ENCODE assay signal across 22 cellular contexts in genomic region chrX:148885203-148885602, GRCh38.
A peak's percentile ranks its signal among the peaks of the same experiment; 100 is the strongest.
DNase-seq lines count a peak whose midpoint lies in the region; ATAC-seq, FAIRE-seq and TF ChIP-seq lines count a peak whose summit lies in the region.
"Had no signal": no experiment of that assay in that cellular context is flagged by ENCODE, and none has a peak within 500 bp of the region (broad histone marks: within the 10 kb centered on the region; RNA-seq: fewer than 3 reads in every experiment).

No MANE protein-coding gene starts in this region.

- H3K36me3 ChIP-seq in GM23338 (ENCODE audit: insufficient read depth): no peaks in the 10 kb centered on the region
- no peaks in the 10 kb centered on the region for H3K36me3 ChIP-seq in WERI-Rb-1
- no peaks in the 10 kb centered on the region for H3K36me3 ChIP-seq in suprapubic skin
- H3K36me3 ChIP-seq: SJCRH30 had no signal

- no peaks in the 10 kb centered on the region; the same call in 2 of the 3 replicates for H3K4me1 Mint-ChIP-seq in GM23338
- H3K4me1 Mint-ChIP-seq: B cell, CD14-positive monocyte had no signal

- no peaks in the 10 kb centered on the region for H3F3A ChIP-seq in GM23338 (replicated peaks; ENCODE audit: low read depth)

- H3K4me3 ChIP-seq in GM12865 (ENCODE audit: low read depth, low read length) (no peak overlapping the region), GM23338 (no peak overlapping the region), WERI-Rb-1 (ENCODE audit: low read depth, low read length) (no peak overlapping the region), suprapubic skin (no peak overlapping the region)
- H3K4me3 ChIP-seq: A549, SJCRH30 had no signal

- H3K4me2 ChIP-seq in GM23338: no peak overlapping the region
- H3K4me2 ChIP-seq: A549 had no signal

- H3K9me2 ChIP-seq in GM23338 (ENCODE audit: insufficient read depth): no peaks in the 10 kb centered on the region

- ATAC-seq in GM23338: no peak; the same call in 2 of the 3 replicates
- ATAC-seq: A549, Panc1 had no signal

- no peaks in the 10 kb centered on the region for H4K20me1 ChIP-seq in GM23338 (replicated peaks; ENCODE audit: insufficient read depth)

- 67% methylated on average over 3 of the region's 3 CpGs for WGBS in suprapubic skin

- no peak overlapping the region for H2AFZ ChIP-seq in GM23338

- H3K27me3 Mint-ChIP-seq in GM23338 (ENCODE audit: insufficient read depth, low read depth, poor library complexity): peaks cover 2% of the 10 kb centered on the region
- H3K27me3 Mint-ChIP-seq: B cell had no signal

- no peaks in the 10 kb centered on the region for H3K9me3 ChIP-seq in WERI-Rb-1 (ENCODE audit: severe bottlenecking)
- H3K9me3 ChIP-seq in suprapubic skin: no peaks in the 10 kb centered on the region
- H3K9me3 ChIP-seq: A549, SJCRH30 had no signal

- TF ChIP-seq CTCF in GM12865 (IDR thresholded peaks at IDR 0.05; ENCODE audit: insufficient read depth, low read depth, low read length, missing control alignments) (peak; percentile 8), GM23338 (conservative IDR thresholded peaks at IDR 0.05; ENCODE audit: low read depth in 2 of 2) (peak in 1 of 2 experiments; percentile 39; a peak in 2 of 4 replicates), WERI-Rb-1 (IDR thresholded peaks at IDR 0.05; ENCODE audit: low read depth, low read length) (no peak), suprapubic skin (IDR thresholded peaks at IDR 0.05) (no peak)

- DNase-seq in GM12865 (ENCODE audit: low read depth) (no peak), GM23338 (ENCODE audit: low spot score) (peak; percentile 5), WERI-Rb-1 (peak; percentile 9), left kidney (ENCODE audit: low read depth, low spot score) (peak; percentile 10), HTR-8/SVneo (ENCODE audit: insufficient read length, low spot score) (no peak), suprapubic skin (ENCODE audit: low spot score in 2 of 2) (no peak)
- DNase-seq in activated CD8-positive, alpha-beta memory T cell treated with anti-CD3 and anti-CD28 coated beads, Interleukin-2, amount 50 U/mL, for 4 hours: no peak
- DNase-seq: EL; Karpas-422; MV-4-11; NCI-H1417; NCI-H1694 treated with DMSO at 0.1 percent for 48 hours; NCI-H2081 treated with DMSO at 0.1 percent for 48 hours; NCI-H446 treated with DMSO at 0.1 percent for 48 hours; NCI-H69; NK-92 treated with Interleukin-12 subunit alpha and Interleukin-12 subunit beta, amount 100 ng/mL, for 24 hours; SJCRH30 had no signal

- H3K4me3 Mint-ChIP-seq in GM23338: no peak overlapping the region
- H3K4me3 Mint-ChIP-seq: B cell, CD14-positive monocyte had no signal

- H3K27ac Mint-ChIP-seq in GM23338: no peak overlapping the region
- H3K27ac Mint-ChIP-seq: B cell, CD14-positive monocyte had no signal

- no peaks in the 10 kb centered on the region for H3K79me2 ChIP-seq in GM23338 (replicated peaks; ENCODE audit: insufficient read depth)

- no peaks in the 10 kb centered on the region for H3K4me1 ChIP-seq in GM23338 (ENCODE audit: insufficient read depth)
- no peaks in the 10 kb centered on the region for H3K4me1 ChIP-seq in suprapubic skin
- H3K4me1 ChIP-seq: A549, SJCRH30 had no signal

- H3K9me3 Mint-ChIP-seq in GM23338: no peaks in the 10 kb centered on the region
- H3K9me3 Mint-ChIP-seq: CD14-positive monocyte had no signal

- H3K27me3 ChIP-seq in GM23338 (ENCODE audit: insufficient read depth): no peaks in the 10 kb centered on the region
- peaks cover 16% of the 10 kb centered on the region for H3K27me3 ChIP-seq in WERI-Rb-1 (ENCODE audit: insufficient read depth, low read depth, severe bottlenecking)
- H3K27me3 ChIP-seq in suprapubic skin: no peaks in the 10 kb centered on the region
- H3K27me3 ChIP-seq: SJCRH30 had no signal

- no peak for TF ChIP-seq POLR2A in suprapubic skin (IDR thresholded peaks at IDR 0.05)

- H3K27ac ChIP-seq in GM23338 (ENCODE audit: low read depth): no peak overlapping the region
- H3K27ac ChIP-seq in WERI-Rb-1: no peak overlapping the region
- H3K27ac ChIP-seq in suprapubic skin: no peak overlapping the region
- H3K27ac ChIP-seq: A549, SJCRH30 had no signal

- FAIRE-seq in HTR-8/SVneo (lab: Jason Lieb, UNC): no peak
- FAIRE-seq: A549, GM19239 had no signal

- H3K36me3 Mint-ChIP-seq in GM23338 (ENCODE audit: low read depth): no peaks in the 10 kb centered on the region
- H3K36me3 Mint-ChIP-seq: CD14-positive monocyte had no signal

- TF ChIP-seq EP300 in suprapubic skin (IDR thresholded peaks at IDR 0.05): no peak

TF ChIP-seq in GM23338, 12 proteins besides CTCF, POLR2A, EP300 and RAD21 (continues in another document):
- TF ChIP-seq ZNF114 (CRISPR knock-in tag; IDR thresholded peaks at IDR 0.05): no peak
- no peak for TF ChIP-seq EZH2phosphoT487 (IDR thresholded peaks at IDR 0.05; ENCODE audit: unreplicated experiment)
- TF ChIP-seq EZH2 (IDR thresholded peaks at IDR 0.05; ENCODE audit: low read depth, unreplicated experiment): no peak
- TF ChIP-seq JUNB (IDR thresholded peaks at IDR 0.05; ENCODE audit: unreplicated experiment): no peak
- no peak for TF ChIP-seq STAT1 (IDR thresholded peaks at IDR 0.05; ENCODE audit: unreplicated experiment)
- TF ChIP-seq, protein P1, sequence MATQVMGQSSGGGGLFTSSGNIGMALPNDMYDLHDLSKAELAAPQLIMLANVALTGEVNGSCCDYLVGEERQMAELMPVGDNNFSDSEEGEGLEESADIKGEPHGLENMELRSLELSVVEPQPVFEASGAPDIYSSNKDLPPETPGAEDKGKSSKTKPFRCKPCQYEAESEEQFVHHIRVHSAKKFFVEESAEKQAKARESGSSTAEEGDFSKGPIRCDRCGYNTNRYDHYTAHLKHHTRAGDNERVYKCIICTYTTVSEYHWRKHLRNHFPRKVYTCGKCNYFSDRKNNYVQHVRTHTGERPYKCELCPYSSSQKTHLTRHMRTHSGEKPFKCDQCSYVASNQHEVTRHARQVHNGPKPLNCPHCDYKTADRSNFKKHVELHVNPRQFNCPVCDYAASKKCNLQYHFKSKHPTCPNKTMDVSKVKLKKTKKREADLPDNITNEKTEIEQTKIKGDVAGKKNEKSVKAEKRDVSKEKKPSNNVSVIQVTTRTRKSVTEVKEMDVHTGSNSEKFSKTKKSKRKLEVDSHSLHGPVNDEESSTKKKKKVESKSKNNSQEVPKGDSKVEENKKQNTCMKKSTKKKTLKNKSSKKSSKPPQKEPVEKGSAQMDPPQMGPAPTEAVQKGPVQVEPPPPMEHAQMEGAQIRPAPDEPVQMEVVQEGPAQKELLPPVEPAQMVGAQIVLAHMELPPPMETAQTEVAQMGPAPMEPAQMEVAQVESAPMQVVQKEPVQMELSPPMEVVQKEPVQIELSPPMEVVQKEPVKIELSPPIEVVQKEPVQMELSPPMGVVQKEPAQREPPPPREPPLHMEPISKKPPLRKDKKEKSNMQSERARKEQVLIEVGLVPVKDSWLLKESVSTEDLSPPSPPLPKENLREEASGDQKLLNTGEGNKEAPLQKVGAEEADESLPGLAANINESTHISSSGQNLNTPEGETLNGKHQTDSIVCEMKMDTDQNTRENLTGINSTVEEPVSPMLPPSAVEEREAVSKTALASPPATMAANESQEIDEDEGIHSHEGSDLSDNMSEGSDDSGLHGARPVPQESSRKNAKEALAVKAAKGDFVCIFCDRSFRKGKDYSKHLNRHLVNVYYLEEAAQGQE (IDR thresholded peaks at IDR 0.05; ENCODE audit: unreplicated experiment): no peak
- no peak for TF ChIP-seq CREB1 (CRISPR knock-in tag; IDR thresholded peaks at IDR 0.05; ENCODE audit: low read depth)
- TF ChIP-seq ZNF331 (CRISPR knock-in tag; IDR thresholded peaks at IDR 0.05; ENCODE audit: low read depth): no peak
- TF ChIP-seq POLR2AphosphoS5 (IDR thresholded peaks at IDR 0.05; ENCODE audit: low read depth): no peak

Comparison
In these comparisons a context has a peak if more than half of its experiments do, and no peak if none do; other contexts are left out.
1. DNase-seq: peak in GM23338 (single experiment), WERI-Rb-1 (single experiment) and left kidney (single experiment); none in GM12865 (single experiment), HTR-8/SVneo (single experiment), activated CD8-positive, alpha-beta memory T cell treated with anti-CD3 and anti-CD28 coated beads, Interleukin-2, amount 50 U/mL, for 4 hours (single experiment) and suprapubic skin (0 of 2).